Comparison of ENCODE assay signal across 13 cellular contexts in genomic region chr2:20568501-20569463, GRCh38.
DNase-seq lines count a peak whose midpoint lies in the region; ATAC-seq and TF ChIP-seq lines count a peak whose summit lies in the region.
"Had no signal": no experiment of that assay in that cellular context is flagged by ENCODE, and none has a peak within 500 bp of the region (broad histone marks: within the 10 kb centered on the region; RNA-seq: fewer than 3 reads in every experiment).

No MANE protein-coding gene starts in this region.

- H2AFZ ChIP-seq in PC-3 (ENCODE audit: low read length) = peak overlapping the region; percentile 65

- H3K79me2 ChIP-seq in PC-3 (ENCODE audit: low read length) = no peaks in the 10 kb centered on the region

- H3F3A ChIP-seq in PC-3 (ENCODE audit: low read length, unreplicated experiment) = no peaks in the 10 kb centered on the region

- H3K27ac ChIP-seq in PC-3 (ENCODE audit: low read length) (peak overlapping the region; percentile 51), coronary artery (peak overlapping the region; percentile 58 to 79), right lobe of liver (peak overlapping the region; percentile 46 to 72 (median 68)), testis (peak overlapping the region; percentile 79 to 80)

- H3K9me3 ChIP-seq in PC-3 (ENCODE audit: low read length) = no peaks in the 10 kb centered on the region
- no peaks in the 10 kb centered on the region for H3K9me3 ChIP-seq in right lobe of liver
- no peaks in the 10 kb centered on the region for H3K9me3 ChIP-seq in testis
- H3K9me3 ChIP-seq: HAP-1 had no signal

- H3K4me1 ChIP-seq in PC-3 (ENCODE audit: insufficient read depth, low read length) (peaks cover 18% of the 10 kb centered on the region), right lobe of liver (peaks cover 0 to 41% (median 15%) of the 10 kb centered on the region in 4 donors), testis (peaks cover 22% of the 10 kb centered on the region)
- H3K4me1 ChIP-seq: HAP-1 had no signal

- 58% methylated on average over 8 of the region's 13 CpGs for WGBS in right lobe of liver (ENCODE audit: insufficient coverage, low coverage, low lambda C conversion rate, missing lambda C conversion rate)
- WGBS in testis, 2 donors = 75 to 77% methylated on average over 10 to 13 of the region's 13 CpGs

- no peaks in the 10 kb centered on the region for H3K36me3 ChIP-seq in PC-3 (ENCODE audit: low read depth, low read length)
- no peaks in the 10 kb centered on the region for H3K36me3 ChIP-seq in right lobe of liver
- H3K36me3 ChIP-seq in testis (ENCODE audit: low read depth, missing control alignments) = no peaks in the 10 kb centered on the region
- H3K36me3 ChIP-seq: HAP-1 had no signal

- POLR2A ChIA-PET in PC-3 (lab: Charles Lee; ENCODE audit: unreplicated experiment) = no interaction called here

- TF ChIP-seq CTCF in PC-3 (conservative IDR thresholded peaks at IDR 0.05; ENCODE audit: low read depth, low read length) (no peak), coronary artery (IDR thresholded peaks at IDR 0.05) (no peak), right lobe of liver (IDR thresholded peaks at IDR 0.05) (no peak), testis (IDR thresholded peaks at IDR 0.05) (no peak)

- H3K4me2 ChIP-seq in PC-3 (ENCODE audit: low read length) = peak overlapping the region; percentile 9

- no peaks in the 10 kb centered on the region for H3K9me2 ChIP-seq in PC-3 (replicated peaks; ENCODE audit: low read length)

- peak; percentile 37 for ATAC-seq in PC-3
- peak; percentile 21 to 50 (median 46) for ATAC-seq in right lobe of liver
- no peak for ATAC-seq in HG02970 (IDR thresholded peaks at IDR 0.05; ENCODE audit: low FRiP score, unreplicated experiment)
- no peak for ATAC-seq in GM18868 (IDR thresholded peaks at IDR 0.05; ENCODE audit: unreplicated experiment)

- no TSS peak for BruUV-seq in PC-3 (replicated peaks; lab: Mats Ljungman, UMichigan)

- peak; percentile 76 for DNase-seq in PC-3
- DNase-seq in coronary artery (ENCODE audit: low spot score) = no peak
- DNase-seq in right lobe of liver = no peak
- no peak for DNase-seq in testis
- DNase-seq in CD1c-positive myeloid dendritic cell (ENCODE audit: extremely low spot score) = no peak
- DNase-seq: amniotic stem cell; DMS79; hypothalamus; NCI-H1694 treated with DMSO at 0.1 percent for 48 hours; stimulated activated CD8-positive, alpha-beta memory T cell treated with anti-CD3 and anti-CD28 coated beads, Interleukin-4, amount 100 ng/mL, for 48 hours had no signal

- intact Hi-C loops in PC-3 (cut with micrococcal nuclease) (no loop called here), right lobe of liver (cut with DNase I) (no loop called here), testis (cut with DNase I; ENCODE audit: low total_unique reads) (no loop called here)

- CTCF ChIA-PET in PC-3 (lab: Charles Lee) = no interaction called here

- H3K9ac ChIP-seq in PC-3 (ENCODE audit: low read length) = no peak overlapping the region

- TF ChIP-seq POLR2A in right lobe of liver (IDR thresholded peaks at IDR 0.05) (no peak), testis (IDR thresholded peaks at IDR 0.05) (no peak)

- no peaks in the 10 kb centered on the region for H3K27me3 ChIP-seq in PC-3 (ENCODE audit: low read length)
- H3K27me3 ChIP-seq in right lobe of liver = no peaks in the 10 kb centered on the region
- H3K27me3 ChIP-seq in testis = no peaks in the 10 kb centered on the region

- no peaks in the 10 kb centered on the region for H4K20me1 ChIP-seq in PC-3 (ENCODE audit: low read length)

- H3K4me3 ChIP-seq in PC-3 (ENCODE audit: low read length) (no peak overlapping the region), coronary artery (no peak overlapping the region), right lobe of liver (no peak overlapping the region), testis (no peak overlapping the region)
- H3K4me3 ChIP-seq: HAP-1 had no signal

Comparison
In these comparisons a context has a peak if more than half of its experiments do, and no peak if none do; other contexts are left out.
1. ATAC-seq: peak in PC-3 (single experiment) and right lobe of liver (4 of 4); none in HG02970 (single experiment) and GM18868 (single experiment).
2. Peak in every context shown above with its lines, with median percentiles within 50 percentile points of each other: H3K27ac ChIP-seq.